ENCODE assay signal across 8 cellular contexts in genomic region chr2:233354500-233354924, GRCh38. TPM values are rescaled to one million over a fixed set of nuclear protein-coding genes. Genes with fewer than 3 reads are reported as not detected.
DNase-seq lines count a peak whose midpoint lies in the region; ATAC-seq and TF ChIP-seq lines count a peak whose summit lies in the region.

No MANE protein-coding gene starts in this region.

- TF ChIP-seq CTCF in CD4-positive, alpha-beta T cell (IDR thresholded peaks at IDR 0.05) = no peak
- no peak for TF ChIP-seq CTCF in fibroblast of villous mesenchyme (IDR thresholded peaks at IDR 0.05; ENCODE audit: insufficient read depth, low read depth, low read length)
- TF ChIP-seq CTCF in suprapubic skin (IDR thresholded peaks at IDR 0.05) = no peak

- peaks cover 32% of the 10 kb centered on the region for H3K36me3 Mint-ChIP-seq in CD4-positive, alpha-beta T cell (ENCODE audit: low read depth)

- POLR2A ChIA-PET in CD4-positive, alpha-beta T cell (lab: Charles Lee) = interaction anchor here (0.6 to 4.5 kb wide), 6 partner anchors 21 to 86 kb away, joined by 3 to 25 read pairs (median 6); no protein-coding TSS in a partner anchor

- H3K27ac ChIP-seq in CD4-positive, alpha-beta T cell (ENCODE audit: low read depth, low read length) = no peak overlapping the region
- H3K27ac ChIP-seq in suprapubic skin = no peak overlapping the region

- intact Hi-C loops in CD4-positive, alpha-beta T cell (cut with DNase I, micrococcal nuclease) = loop anchor here (1.0 to 10.0 kb wide), 5 partner anchors 62 to 1040 kb away; no protein-coding TSS in a partner anchor

- DNase-seq in CD4-positive, alpha-beta T cell = no peak
- DNase-seq in MG63 (no peak), fibroblast of villous mesenchyme (ENCODE audit: low read depth) (no peak), suprapubic skin (ENCODE audit: low spot score in 2 of 2) (no peak), DMS114 treated with DMSO at 0.1 percent for 48 hours (lab: John Stamatoyannopoulos, UW; ENCODE audit: unreplicated experiment) (no peak), D341Med (ENCODE audit: low spot score) (no peak)
- no peak for DNase-seq in activated CD4-positive, alpha-beta T cell treated with anti-CD3 and anti-CD28 coated beads for 48 hours

- TF ChIP-seq POLR2A in suprapubic skin (IDR thresholded peaks at IDR 0.05) = no peak

- peak overlapping the region; percentile 75 for H3K27ac Mint-ChIP-seq in CD4-positive, alpha-beta T cell

- peak overlapping the region; percentile 58; the same call in 1 of the 2 replicates for H3K4me3 ChIP-seq in MG63
- peak overlapping the region; percentile 77 for H3K4me3 ChIP-seq in fibroblast of villous mesenchyme (ENCODE audit: low read depth, low read length)
- peak overlapping the region; percentile 50 for H3K4me3 ChIP-seq in suprapubic skin

- no peaks in the 10 kb centered on the region for H3K27me3 Mint-ChIP-seq in CD4-positive, alpha-beta T cell

- H3K27me3 ChIP-seq in CD4-positive, alpha-beta T cell (ENCODE audit: control insufficient read depth, insufficient read depth, low read length) = no peaks in the 10 kb centered on the region
- H3K27me3 ChIP-seq in MG63 (no peaks in the 10 kb centered on the region), suprapubic skin (no peaks in the 10 kb centered on the region)

- H3K36me3 ChIP-seq in MG63 (peaks cover 9% of the 10 kb centered on the region), suprapubic skin (no peaks in the 10 kb centered on the region)

- peak; percentile 9 for ATAC-seq in CD4-positive, alpha-beta T cell (ENCODE audit: poor library complexity)
- ATAC-seq in GM21529 (IDR thresholded peaks at IDR 0.05; ENCODE audit: unreplicated experiment) = peak; percentile 12

- no peak for TF ChIP-seq EP300 in suprapubic skin (IDR thresholded peaks at IDR 0.05)

- peaks cover 35% of the 10 kb centered on the region for H3K4me1 ChIP-seq in suprapubic skin

- peaks cover 74% of the 10 kb centered on the region for H3K4me1 Mint-ChIP-seq in CD4-positive, alpha-beta T cell (ENCODE audit: low read depth)

- H3K4me3 Mint-ChIP-seq in CD4-positive, alpha-beta T cell = no peak overlapping the region

- H3K9me3 Mint-ChIP-seq in CD4-positive, alpha-beta T cell = no peaks in the 10 kb centered on the region

- CTCF ChIA-PET in CD4-positive, alpha-beta T cell (lab: Charles Lee) = interaction anchor here (0.6 to 1.5 kb wide), 6 partner anchors 11 to 89 kb away, joined by 3 to 6 read pairs (median 6); no protein-coding TSS in a partner anchor

- WGBS in suprapubic skin = 0% methylated on average over 10 of the region's 77 CpGs

- H3K9me3 ChIP-seq in CD4-positive, alpha-beta T cell (ENCODE audit: control insufficient read depth, low read length) = no peaks in the 10 kb centered on the region
- no peaks in the 10 kb centered on the region for H3K9me3 ChIP-seq in MG63
- H3K9me3 ChIP-seq in suprapubic skin = no peaks in the 10 kb centered on the region

RNA-seq across cellular contexts. Expression of gene DGKD, which starts 0.2 kb away (rescaled TPM):
- 100 to 1,000 TPM; 147 to 156 TPM for total RNA-seq in CD4-positive, alpha-beta T cell
- 8.8 and 8.9 TPM in 2 replicates for total RNA-seq in MG63 (2014; rRNA removed; shearing (Covaris generic); ENCODE audit: low replicate concordance)
- 10.0 and 16.0 TPM in 2 replicates for total RNA-seq in fibroblast of villous mesenchyme
- 10 to 100 TPM in 2 of 4 donors, 1 to 10 TPM in 2; 7.0 to 55.4 (median 10.9) TPM for total RNA-seq in suprapubic skin

RNA-seq across cellular contexts. Expression of gene SAG, which starts 46.9 kb away (rescaled TPM):
- total RNA-seq in CD4-positive, alpha-beta T cell = under 1 TPM; 0.03 to 0.22 TPM
- total RNA-seq in MG63 (2014; rRNA removed; shearing (Covaris generic); ENCODE audit: low replicate concordance) = not detected in 2 replicates
- total RNA-seq in fibroblast of villous mesenchyme (not detected in 2 replicates), suprapubic skin (not detected)
